In genomic region chr14:94122438-94122837, GRCh38 we compare ENCODE assay signal across 17 cellular contexts. TPM values are rescaled to one million over a fixed set of nuclear protein-coding genes. Genes with fewer than 3 reads are reported as not detected.
DNase-seq lines count a peak whose midpoint lies in the region; ATAC-seq and TF ChIP-seq lines count a peak whose summit lies in the region.
"Had no signal": no experiment of that assay in that cellular context is flagged by ENCODE, and none has a peak within 500 bp of the region (broad histone marks: within the 10 kb centered on the region; RNA-seq: fewer than 3 reads in every experiment).

No MANE protein-coding gene starts in this region.

- H3K36me3 ChIP-seq in stomach = peaks cover 0 to 19% (median 4%) of the 10 kb centered on the region in 4 donors
- H3K36me3 ChIP-seq: BLaER1, SJSA1 had no signal

- no peak overlapping the region for H3K4me3 ChIP-seq in right cardiac atrium (ENCODE audit: low read length)
- no peak overlapping the region for H3K4me3 ChIP-seq in stomach
- H3K4me3 ChIP-seq: BLaER1, SJSA1 had no signal

- H3K9me3 ChIP-seq in right cardiac atrium (ENCODE audit: control insufficient read depth, low read length) (peaks cover 2% of the 10 kb centered on the region), stomach (peaks cover 0 to 20% (median 15%) of the 10 kb centered on the region in 4 donors)
- H3K9me3 ChIP-seq: SJSA1 had no signal

- H3K4me3 Mint-ChIP-seq in glutamatergic neuron (ENCODE audit: unreplicated experiment) = no peak overlapping the region

- no peak overlapping the region for H3K27ac Mint-ChIP-seq in glutamatergic neuron (ENCODE audit: unreplicated experiment)
- H3K27ac Mint-ChIP-seq: CD4-positive, CD25-positive, alpha-beta regulatory T cell had no signal

- H3K27me3 ChIP-seq in right cardiac atrium (ENCODE audit: control insufficient read depth, insufficient read depth) (no peaks in the 10 kb centered on the region), stomach (no peaks in the 10 kb centered on the region)
- H3K27me3 ChIP-seq: BLaER1, SJSA1 had no signal

- TF ChIP-seq EP300 in stomach (IDR thresholded peaks at IDR 0.05) = no peak

- ATAC-seq in right cardiac atrium = no peak

- no peaks in the 10 kb centered on the region for H3K4me1 ChIP-seq in right cardiac atrium (ENCODE audit: control insufficient read depth, insufficient read depth, low read length)
- H3K4me1 ChIP-seq in stomach = no peaks in the 10 kb centered on the region

- peak; percentile 67 for DNase-seq in cardiac septum (ENCODE audit: low spot score)
- DNase-seq in right cardiac atrium = no peak
- peak; percentile 28 for DNase-seq in mesenteric fat pad (ENCODE audit: low spot score)
- DNase-seq in stomach = peak; percentile 17
- no peak for DNase-seq in stimulated activated CD4-positive, alpha-beta T cell treated with anti-CD3 and anti-CD28 coated beads, Interleukin-1b, Interleukin-23, amount 100 ng/mL, for 48 hours
- no peak for DNase-seq in NCI-H1092 (lab: John Stamatoyannopoulos, UW)
- DNase-seq in glutamatergic neuron = no peak
- DNase-seq: CD4-positive, CD25-positive, alpha-beta regulatory T cell; DMS153; KBM-7; NCI-H2029; NCI-H446 treated with DMSO at 0.1 percent for 48 hours; NCI-H526 treated with DMSO at 0.1 percent for 48 hours; Right ventricle myocardium superior; RPMI8226 had no signal

- peaks cover 2% of the 10 kb centered on the region for H3K27me3 Mint-ChIP-seq in glutamatergic neuron (ENCODE audit: unreplicated experiment)

- TF ChIP-seq CTCF in stomach (IDR thresholded peaks at IDR 0.05) = no peak
- TF ChIP-seq CTCF in glutamatergic neuron (IDR thresholded peaks at IDR 0.05; ENCODE audit: partially characterized antibody, unreplicated experiment) = no peak

- intact Hi-C loops in cardiac septum (cut with DNase I) = no loop called here
- intact Hi-C loops in right cardiac atrium (cut with DNase I) = no loop called here
- intact Hi-C loops in stomach (cut with DNase I; ENCODE audit: low total_unique reads) = no loop called here

- H3K4me1 Mint-ChIP-seq in glutamatergic neuron (ENCODE audit: low read depth, unreplicated experiment) = no peaks in the 10 kb centered on the region
- H3K4me1 Mint-ChIP-seq: CD4-positive, CD25-positive, alpha-beta regulatory T cell had no signal

- WGBS in right cardiac atrium = 92% methylated on average over 3 of the region's 3 CpGs
- 61 to 95% (median 82%) methylated on average over 3 of the region's 3 CpGs for WGBS in stomach, 5 donors

- no peak overlapping the region for H3K27ac ChIP-seq in right cardiac atrium (ENCODE audit: low read length)
- H3K27ac ChIP-seq in stomach = no peak overlapping the region
- H3K27ac ChIP-seq: BLaER1, SJSA1 had no signal

- no peak for TF ChIP-seq POLR2A in stomach (IDR thresholded peaks at IDR 0.05)

- H3K36me3 Mint-ChIP-seq in glutamatergic neuron (ENCODE audit: unreplicated experiment) = peaks cover 17% of the 10 kb centered on the region

- peaks cover 8% of the 10 kb centered on the region for H3K9me3 Mint-ChIP-seq in glutamatergic neuron (ENCODE audit: unreplicated experiment)

RNA-seq across cellular contexts. Expression of gene IFI27L2, which starts 7.0 kb away (rescaled TPM):
- total RNA-seq in cardiac septum (93.0 TPM), right cardiac atrium (10 to 100 TPM; 63.3 to 88.4 (median 65.5) TPM), mesenteric fat pad (42.6 TPM), stomach (10 to 100 TPM in 3 of 5 donors, 1 to 10 TPM in 2; 4.9 to 61.7 (median 24.8) TPM), glutamatergic neuron (ENCODE audit: unreplicated experiment) (52.7 TPM)
- polyA plus RNA-seq in right cardiac atrium (104 TPM), stomach (100 to 1,000 TPM in 2 of 3 donors, 10 to 100 TPM in 1; 87.8 to 133 (median 103) TPM)

RNA-seq across cellular contexts. Expression of gene IFI27, which starts 11.9 kb away (rescaled TPM):
- 147 TPM for total RNA-seq in cardiac septum
- 100 to 1,000 TPM in 2 of 4 donors, 10 to 100 TPM in 2; 70.0 to 289 (median 127) TPM for total RNA-seq in right cardiac atrium
- polyA plus RNA-seq in right cardiac atrium = 298 TPM
- 495 TPM for total RNA-seq in mesenteric fat pad
- 100 to 1,000 TPM in 3 of 5 donors, 10 to 100 TPM in 2; 12.9 to 276 (median 118) TPM for total RNA-seq in stomach
- 1,000 to 10,000 TPM in 1 of 3 donors, 100 to 1,000 TPM in 2; 292 to 1,115 (median 874) TPM for polyA plus RNA-seq in stomach
- 3.7 TPM for total RNA-seq in glutamatergic neuron (ENCODE audit: unreplicated experiment)

RNA-seq across cellular contexts. Expression of gene IFI27L1, which starts 41.3 kb away (rescaled TPM):
- total RNA-seq in cardiac septum (9.3 TPM), right cardiac atrium (10 to 100 TPM; 12.7 to 23.1 (median 15.1) TPM), mesenteric fat pad (19.6 TPM), stomach (10 to 100 TPM in 2 of 5 donors, 1 to 10 TPM in 2, not detected in 1; 1.6 to 17.1 (median 9.3) TPM), glutamatergic neuron (ENCODE audit: unreplicated experiment) (45.7 TPM)
- polyA plus RNA-seq in right cardiac atrium (37.9 TPM), stomach (10 to 100 TPM in 2 of 3 donors, 1 to 10 TPM in 1; 9.9 to 33.7 (median 23.5) TPM)

RNA-seq across cellular contexts. Expression of gene DDX24, which starts 41.4 kb away (rescaled TPM):
- total RNA-seq in cardiac septum (245 TPM), right cardiac atrium (100 to 1,000 TPM; 227 to 268 (median 261) TPM), mesenteric fat pad (198 TPM), stomach (100 to 1,000 TPM in 2 of 5 donors, 10 to 100 TPM in 3; 39.1 to 236 (median 84.4) TPM), glutamatergic neuron (ENCODE audit: unreplicated experiment) (257 TPM)
- polyA plus RNA-seq in right cardiac atrium (138 TPM), stomach (10 to 100 TPM; 47.4 to 73.8 (median 61.2) TPM)

RNA-seq across cellular contexts. Expression of gene PPP4R4, which starts 51.7 kb away (rescaled TPM):
- 0.30 TPM for total RNA-seq in cardiac septum
- total RNA-seq in right cardiac atrium = under 1 TPM; 0.41 to 0.74 (median 0.48) TPM
- 0.27 TPM for polyA plus RNA-seq in right cardiac atrium
- 0.13 TPM for total RNA-seq in mesenteric fat pad
- total RNA-seq in stomach = 10 to 100 TPM in 1 of 5 donors, 1 to 10 TPM in 1, under 1 TPM in 2, not detected in 1; under 0.01 to 11.7 (median 0.77) TPM
- 1 to 10 TPM in 1 of 3 donors, under 1 TPM in 2; 0.28 to 1.1 (median 0.50) TPM for polyA plus RNA-seq in stomach
- 1.6 TPM for total RNA-seq in glutamatergic neuron (ENCODE audit: unreplicated experiment)
- total RNA-seq: Right ventricle myocardium superior had no signal

Comparison
In these comparisons a context has a peak if more than half of its experiments do, and no peak if none do; other contexts are left out.
1. DNase-seq: peak in cardiac septum (single experiment), mesenteric fat pad (single experiment) and stomach (single experiment); none in right cardiac atrium (0 of 3), stimulated activated CD4-positive, alpha-beta T cell treated with anti-CD3 and anti-CD28 coated beads, Interleukin-1b, Interleukin-23, amount 100 ng/mL, for 48 hours (single experiment), NCI-H1092 (single experiment) and glutamatergic neuron (single experiment).